10 cellular contexts compared by ENCODE assay signal in genomic region chr7:27131390-27131819, GRCh38. TPM values are rescaled to one million over a fixed set of nuclear protein-coding genes. Genes with fewer than 3 reads are reported as not detected.
DNase-seq lines count a peak whose midpoint lies in the region; TF ChIP-seq lines count a peak whose summit lies in the region.
"Had no signal": no experiment of that assay in that cellular context is flagged by ENCODE, and none has a peak within 500 bp of the region (broad histone marks: within the 10 kb centered on the region; RNA-seq: fewer than 3 reads in every experiment).

No MANE protein-coding gene starts in this region.

- H3K18ac ChIP-seq in H9 (ENCODE audit: insufficient read length, low read depth, low read length): no peak overlapping the region

- H2BK120ac ChIP-seq in H9 (ENCODE audit: low read depth, low read length, poor library complexity, severe bottlenecking): no peak overlapping the region

- H3K4me1 ChIP-seq in H9 (ENCODE audit: insufficient read depth, low read length): no peaks in the 10 kb centered on the region
- no peaks in the 10 kb centered on the region for H3K4me1 ChIP-seq in iPS-15b (ENCODE audit: control insufficient read depth, insufficient read depth, low read length)
- peaks cover 43 to 69% (median 69%) of the 10 kb centered on the region in 3 donors for H3K4me1 ChIP-seq in skeletal muscle tissue (ENCODE audit: control insufficient read depth in 3 of 3, insufficient read depth in 3 of 3, low read length in 3 of 3)
- H3K4me1 ChIP-seq in SK-N-SH (ENCODE audit: control insufficient read depth in 1 of 2, insufficient read depth in 2 of 2, low read depth in 1 of 2, low read length in 1 of 2): peaks cover 0 to 4% of the 10 kb centered on the region in 2 experiments; a peak in 1 of 4 replicates

- no peaks in the 10 kb centered on the region for H3K9me2 ChIP-seq in SK-N-SH

- no peak overlapping the region for H3T11ph ChIP-seq in H9 (ENCODE audit: low read length)

- H2AFZ ChIP-seq in H9 (ENCODE audit: low read length) (no peak overlapping the region), SK-N-SH (ENCODE audit: low read depth) (no peak overlapping the region)

- H3K4me3 ChIP-seq in WI38 (ENCODE audit: low read depth, low read length): peak overlapping the region; percentile 63
- H3K4me3 ChIP-seq in iPS-15b (ENCODE audit: low read depth, low read length): peak overlapping the region; percentile 40
- peak overlapping the region; percentile 84 to 91 (median 87) for H3K4me3 ChIP-seq in skeletal muscle tissue (ENCODE audit: low read length in 3 of 3)
- H3K4me3 ChIP-seq in SK-N-SH (ENCODE audit: low read depth in 2 of 2, low read length in 1 of 2): peak overlapping the region in 1 of 2 experiments; percentile 37; a peak in 1 of 4 replicates

- no peaks in the 10 kb centered on the region for H3K79me1 ChIP-seq in H9 (ENCODE audit: insufficient read depth, low read depth, low read length, poor library complexity, severe bottlenecking)

- peaks cover 97% of the 10 kb centered on the region for H3K27me3 Mint-ChIP-seq in H9 (ENCODE audit: low read depth)

- H4K8ac ChIP-seq in H9 (replicated peaks; ENCODE audit: insufficient read length, low read depth, low read length): no peak overlapping the region

- no peaks in the 10 kb centered on the region for H3K9me3 ChIP-seq in H9 (ENCODE audit: control insufficient read depth, low read depth, low read length)
- no peaks in the 10 kb centered on the region for H3K9me3 ChIP-seq in iPS-15b (ENCODE audit: control insufficient read depth, insufficient read depth, low read length)
- H3K9me3 ChIP-seq in skeletal muscle tissue (ENCODE audit: control insufficient read depth in 3 of 3, low read length in 3 of 3): no peaks in the 10 kb centered on the region
- H3K9me3 ChIP-seq in SK-N-SH: no peaks in the 10 kb centered on the region
- H3K9me3 ChIP-seq: thyroid gland had no signal

- TF ChIP-seq RAD21 in SK-N-SH (IDR thresholded peaks at IDR 0.05; ENCODE audit: low read length): no peak

- no peak overlapping the region for H2AK5ac ChIP-seq in H9 (ENCODE audit: insufficient read length, low read length)

- no peak overlapping the region for H2BK20ac ChIP-seq in H9 (ENCODE audit: low read depth, low read length, poor library complexity, severe bottlenecking)

- no CpG with 5 or more reads among the region's 12 CpGs for whole genome bisulfite sequencing in H9 (ENCODE audit: extremely low coverage, insufficient read length, low lambda C conversion rate)
- 16% methylated on average over 12 of the region's 12 CpGs for WGBS in SK-N-SH (ENCODE audit: low lambda C conversion rate)

- H4K20me1 ChIP-seq in H9 (ENCODE audit: control insufficient read depth, insufficient read depth, insufficient read length) (peaks cover 3% of the 10 kb centered on the region), SK-N-SH (ENCODE audit: insufficient read depth) (no peaks in the 10 kb centered on the region)

- H3K9ac ChIP-seq in H9 (ENCODE audit: extremely low read depth, insufficient read length, low read length) (no peak overlapping the region), iPS-15b (ENCODE audit: low read depth, low read length) (no peak overlapping the region), skeletal muscle tissue (ENCODE audit: low read depth in 1 of 3, low read length in 3 of 3) (peak overlapping the region; percentile 81 to 84 (median 82)), SK-N-SH (no peak overlapping the region)

- H4K91ac ChIP-seq in H9 (ENCODE audit: insufficient read length, low read depth, low read length): no peak overlapping the region

- H4K5ac ChIP-seq in H9 (ENCODE audit: insufficient read length, low read depth, low read length): no peak overlapping the region

- no peak overlapping the region for H3K27ac ChIP-seq in H9 (ENCODE audit: insufficient read length, low read depth, low read length)
- peak overlapping the region; percentile 64 for H3K27ac ChIP-seq in skeletal muscle tissue (ENCODE audit: low read depth, low read length)
- no peak overlapping the region for H3K27ac ChIP-seq in SK-N-SH (ENCODE audit: low read depth in 2 of 2, low read length in 1 of 2)

- no peaks in the 10 kb centered on the region for H3F3A ChIP-seq in SK-N-SH (replicated peaks; ENCODE audit: insufficient read depth)

- no peaks in the 10 kb centered on the region for H3K79me2 ChIP-seq in H9 (ENCODE audit: insufficient read depth, low read length)
- H3K79me2 ChIP-seq in SK-N-SH (ENCODE audit: insufficient read depth): no peaks in the 10 kb centered on the region

- no peak overlapping the region for H3K56ac ChIP-seq in H9 (ENCODE audit: insufficient read length, low read depth, low read length)

- no peak for TF ChIP-seq CTCF in H9 (conservative IDR thresholded peaks at IDR 0.05)
- TF ChIP-seq CTCF in WI38 (IDR thresholded peaks at IDR 0.05; ENCODE audit: low read depth, low read length): no peak
- no peak for TF ChIP-seq CTCF in SK-N-SH (IDR thresholded peaks at IDR 0.05)

- H3K4me2 ChIP-seq in H9 (ENCODE audit: insufficient read depth, insufficient read length, low read length) (peak overlapping the region; percentile 20), SK-N-SH (no peak overlapping the region)

- H3K36me3 ChIP-seq in iPS-15b (ENCODE audit: control insufficient read depth, insufficient read depth, low read length): no peaks in the 10 kb centered on the region
- peaks cover 0 to 4% (median 0%) of the 10 kb centered on the region in 3 donors for H3K36me3 ChIP-seq in skeletal muscle tissue (ENCODE audit: control insufficient read depth in 3 of 3, insufficient read depth in 3 of 3, low read length in 3 of 3)
- H3K36me3 ChIP-seq in SK-N-SH (replicated peaks in 1 of 2; ENCODE audit: control insufficient read depth in 1 of 2, insufficient read depth in 2 of 2, low read length in 1 of 2): no peaks in the 10 kb centered on the region
- H3K36me3 ChIP-seq: thyroid gland had no signal

- H2BK12ac ChIP-seq in H9 (ENCODE audit: insufficient read length, low read depth, low read length): no peak overlapping the region

- H3K4ac ChIP-seq in H9 (ENCODE audit: low read depth, low read length): no peak overlapping the region

- H2BK15ac ChIP-seq in H9 (ENCODE audit: low read depth, low read length): no peak overlapping the region

- H3K23me2 ChIP-seq in H9 (ENCODE audit: insufficient read length, low read depth, low read length, poor library complexity, severe bottlenecking): no peaks in the 10 kb centered on the region

- peak overlapping the region; percentile 46 to 60; a peak in 3 of 5 replicates for H3K4me3 Mint-ChIP-seq in H9

- DNase-seq in H9 (no peak), SK-N-SH (no peak), posterior vena cava (ENCODE audit: low spot score) (no peak), DMS53 (lab: John Stamatoyannopoulos, UW) (no peak)
- no peak for DNase-seq in activated CD4-positive, CD25-positive, alpha-beta regulatory T cell treated with anti-CD3 and anti-CD28 coated beads, Interleukin-2, amount 50 U/mL, for 72 hours
- DNase-seq: NCI-H526 treated with DMSO at 0.1 percent for 48 hours had no signal

- H3K9me3 Mint-ChIP-seq in H9: peaks cover 0 to 10% of the 10 kb centered on the region in 2 experiments; a peak in 2 of 5 replicates

- H3K36me3 Mint-ChIP-seq in H9 (ENCODE audit: insufficient read depth in 1 of 3, low read depth in 3 of 3): no peaks in the 10 kb centered on the region; a peak in 1 of 7 replicates

- CTCF ChIA-PET in SK-N-SH (lab: Yijun Ruan, JAX): interaction anchor here (0.7 to 5.8 kb wide), 13 partner anchors 9 to 277 kb away, joined by 3 to 36 read pairs (median 4); partner anchors contain the start of gene HOXA5

- TF ChIP-seq EP300 in SK-N-SH (IDR thresholded peaks at IDR 0.05; ENCODE audit: borderline replicate concordance in 1 of 2, low read depth in 1 of 2, low read length in 1 of 2): no peak

- no peak overlapping the region for H3K27ac Mint-ChIP-seq in H9

- peaks cover 95% of the 10 kb centered on the region for H3K27me3 ChIP-seq in H9 (ENCODE audit: insufficient read depth, low read length)
- H3K27me3 ChIP-seq in iPS-15b (ENCODE audit: control insufficient read depth, insufficient read depth, low read length): peaks cover 92% of the 10 kb centered on the region
- no peaks in the 10 kb centered on the region for H3K27me3 ChIP-seq in skeletal muscle tissue (ENCODE audit: control insufficient read depth in 3 of 3, insufficient read depth in 3 of 3, low read length in 3 of 3)
- H3K27me3 ChIP-seq in SK-N-SH (ENCODE audit: insufficient read depth): peaks cover 88% of the 10 kb centered on the region

- H3K23ac ChIP-seq in H9 (ENCODE audit: insufficient read length, low read depth, low read length): no peak overlapping the region

- no peaks in the 10 kb centered on the region for H3K4me1 Mint-ChIP-seq in H9

- H2BK5ac ChIP-seq in H9 (ENCODE audit: insufficient read length, low read length): no peak overlapping the region

- H3K14ac ChIP-seq in H9 (ENCODE audit: insufficient read depth, low read length): no peak overlapping the region

- intact Hi-C loops in posterior vena cava (cut with DNase I): no loop called here

- POLR2A ChIA-PET in SK-N-SH (lab: Yijun Ruan, JAX): interaction anchor here (0.6 kb wide), 1 partner anchor 13 kb away, joined by 3 read pairs; no protein-coding TSS in a partner anchor

TF ChIP-seq in SK-N-SH, 30 proteins besides CTCF, POLR2A, EP300 and RAD21 (continues in another document):
- TF ChIP-seq TCF12 (IDR thresholded peaks at IDR 0.05) (no peak), JUND (IDR thresholded peaks at IDR 0.05) (no peak)

RNA-seq across cellular contexts. Expression of gene HOXA4, which starts 0.8 kb away (rescaled TPM):
- total RNA-seq in H9 (2021) (not detected in 2 replicates), skeletal muscle tissue (2.1 TPM), posterior vena cava (1 to 10 TPM; 6.2 to 9.5 TPM)
- polyA plus RNA-seq in SK-N-SH (2012; rRNA removed): not detected in 2 replicates
- not detected in 2 replicates for polyA plus RNA-seq in SK-N-SH (2012; cell fraction: cytosol; rRNA removed)
- polyA plus RNA-seq in SK-N-SH (2012; cell fraction: nucleus; rRNA removed): not detected in 2 replicates

RNA-seq across cellular contexts. Expression of gene HOXA5, which starts 12.1 kb away (rescaled TPM):
- not detected in 2 replicates for total RNA-seq in H9 (2021)
- total RNA-seq in skeletal muscle tissue: 4.2 TPM
- not detected in 2 replicates for polyA plus RNA-seq in SK-N-SH (2012; rRNA removed)
- polyA plus RNA-seq in SK-N-SH (2012; cell fraction: cytosol; rRNA removed): not detected in 2 replicates
- polyA plus RNA-seq in SK-N-SH (2012; cell fraction: nucleus; rRNA removed): not detected in 2 replicates
- 10 to 100 TPM; 11.3 to 17.6 TPM for total RNA-seq in posterior vena cava

RNA-seq across cellular contexts. Expression of gene HOXA6, which starts 16.2 kb away (rescaled TPM):
- total RNA-seq in H9 (2021) (not detected in 2 replicates), skeletal muscle tissue (3.1 TPM), posterior vena cava (1 to 10 TPM; 8.6 to 9.1 TPM)
- not detected in 2 replicates for polyA plus RNA-seq in SK-N-SH (2012; rRNA removed)
- polyA plus RNA-seq in SK-N-SH (2012; cell fraction: cytosol; rRNA removed): not detected in 2 replicates
- polyA plus RNA-seq in SK-N-SH (2012; cell fraction: nucleus; rRNA removed): not detected in 2 replicates

RNA-seq across cellular contexts. Expression of gene HOXA3, which starts 21.0 kb away (rescaled TPM):
- total RNA-seq in H9 (2021) (not detected in 2 replicates), skeletal muscle tissue (3.7 TPM), posterior vena cava (1 to 10 TPM; 7.2 to 9.3 TPM)
- 0.15 TPM in 1 of 2 replicates, not detected in the other for polyA plus RNA-seq in SK-N-SH (2012; rRNA removed)
- not detected in 2 replicates for polyA plus RNA-seq in SK-N-SH (2012; cell fraction: cytosol; rRNA removed)
- polyA plus RNA-seq in SK-N-SH (2012; cell fraction: nucleus; rRNA removed): not detected in 2 replicates

RNA-seq across cellular contexts. Expression of gene HOXA7, which starts 25.1 kb away (rescaled TPM):
- not detected in 2 replicates for total RNA-seq in H9 (2021)
- total RNA-seq in skeletal muscle tissue: 1.6 TPM
- polyA plus RNA-seq in SK-N-SH (2012; rRNA removed): not detected in 2 replicates
- not detected in 2 replicates for polyA plus RNA-seq in SK-N-SH (2012; cell fraction: cytosol; rRNA removed)
- not detected in 2 replicates for polyA plus RNA-seq in SK-N-SH (2012; cell fraction: nucleus; rRNA removed)
- 1 to 10 TPM; 6.2 to 6.7 TPM for total RNA-seq in posterior vena cava

Comparison
In these comparisons a context has a peak if more than half of its experiments do, and no peak if none do; other contexts are left out.
1. H3K9ac ChIP-seq: peak in skeletal muscle tissue (3 of 3); none in H9 (single experiment), iPS-15b (single experiment) and SK-N-SH (single experiment).